6 cellular contexts compared by ENCODE assay signal in the genomic region with DNA sequence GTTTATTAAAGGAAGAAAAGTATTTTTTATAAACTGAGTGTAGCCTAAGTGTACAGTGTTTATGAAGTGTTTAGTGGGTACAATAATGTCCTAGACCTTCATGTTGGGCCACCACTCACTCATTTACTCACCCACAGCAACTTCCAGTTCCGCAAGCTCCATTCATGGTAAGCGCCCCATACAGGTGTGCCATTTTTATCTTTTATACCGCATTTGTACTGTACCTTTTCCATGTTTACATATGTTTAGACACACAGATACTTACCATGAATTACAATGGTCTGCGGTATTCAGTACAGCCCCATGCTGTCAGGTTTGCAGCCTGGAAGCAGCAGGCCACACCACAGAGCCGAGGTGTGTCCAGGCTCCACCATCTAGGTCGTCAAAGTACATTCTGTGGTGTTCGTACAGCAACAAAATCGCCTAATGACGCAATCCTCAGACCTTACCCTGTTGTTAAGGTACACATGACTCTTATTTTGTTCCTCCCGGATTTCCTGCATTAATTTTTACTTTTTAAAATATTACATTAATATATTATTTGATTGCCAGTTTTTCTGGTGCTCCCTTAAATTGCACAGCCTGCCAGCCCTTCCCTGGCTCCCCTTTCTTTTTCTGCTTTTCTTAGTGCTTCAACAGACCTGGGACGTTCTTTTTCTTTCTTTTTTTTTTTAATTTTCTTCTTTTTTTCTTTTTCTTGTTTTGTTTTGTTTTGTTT. TPM values are rescaled to one million over a fixed set of nuclear protein-coding genes. Genes with fewer than 3 reads are reported as not detected.
DNase-seq lines count a peak whose midpoint lies in the region; ATAC-seq and TF ChIP-seq lines count a peak whose summit lies in the region.

No MANE protein-coding gene starts in this region.

- peaks cover 10% of the 10 kb centered on the region for H4K20me1 ChIP-seq in GM23338 (replicated peaks; ENCODE audit: insufficient read depth)

- H3K27ac ChIP-seq in GM23338 (ENCODE audit: low read depth) (peak overlapping the region; percentile 90), RWPE2 (ENCODE audit: poor library complexity, severe bottlenecking) (peak overlapping the region; percentile 25), esophagus muscularis mucosa (replicated peaks in 1 of 4) (peak overlapping the region; percentile 81 to 83 (median 82))

- peak overlapping the region; percentile 73 for H2AFZ ChIP-seq in GM23338

- TF ChIP-seq POLR2A in esophagus muscularis mucosa (IDR thresholded peaks at IDR 0.05; ENCODE audit: low read depth) = no peak

- no peaks in the 10 kb centered on the region for H3K9me3 ChIP-seq in RWPE2 (ENCODE audit: severe bottlenecking)
- H3K9me3 ChIP-seq in esophagus muscularis mucosa = no peaks in the 10 kb centered on the region

- peaks cover 4% of the 10 kb centered on the region for H3K27me3 Mint-ChIP-seq in GM23338 (ENCODE audit: insufficient read depth, low read depth, poor library complexity)

- H3K9me3 Mint-ChIP-seq in GM23338 = no peaks in the 10 kb centered on the region

- H3K4me2 ChIP-seq in GM23338 = peak overlapping the region; percentile 58

- H3K4me1 Mint-ChIP-seq in GM23338 = peaks cover 17% of the 10 kb centered on the region

- H3K4me3 ChIP-seq in GM23338 (peak overlapping the region; percentile 63), RWPE2 (ENCODE audit: severe bottlenecking) (peak overlapping the region; percentile 73), esophagus muscularis mucosa (peak overlapping the region; percentile 76 to 78 (median 77))

- TF ChIP-seq EP300 in esophagus muscularis mucosa (IDR thresholded peaks at IDR 0.05) = no peak

- peak; percentile 15; the same call in 2 of the 3 replicates for ATAC-seq in GM23338
- ATAC-seq in RWPE2 (ENCODE audit: low read depth) = peak; percentile 17; the same call in 1 of the 3 replicates
- ATAC-seq in stimulated activated naive CD8-positive, alpha-beta T cell treated with anti-CD3 and anti-CD28 coated beads, Interleukin-15, Interleukin-2, amounts not matched to agents 100 U/mL and 50 U/mL, for 24 hours = no peak
- no peak for ATAC-seq in HG02759 (IDR thresholded peaks at IDR 0.05; ENCODE audit: unreplicated experiment)
- ATAC-seq in GM18520 (IDR thresholded peaks at IDR 0.05; ENCODE audit: unreplicated experiment) = no peak

- H3K36me3 ChIP-seq in GM23338 (ENCODE audit: insufficient read depth) (peaks cover 27% of the 10 kb centered on the region), RWPE2 (ENCODE audit: low read depth) (peaks cover 39% of the 10 kb centered on the region), esophagus muscularis mucosa (peaks cover 8 to 24% (median 21%) of the 10 kb centered on the region in 4 donors)

- TF ChIP-seq CTCF in GM23338 (conservative IDR thresholded peaks at IDR 0.05; ENCODE audit: low read depth in 2 of 2) (no peak), RWPE2 (IDR thresholded peaks at IDR 0.05; ENCODE audit: poor library complexity, severe bottlenecking) (no peak), esophagus muscularis mucosa (IDR thresholded peaks at IDR 0.05) (no peak)

- H3K27ac Mint-ChIP-seq in GM23338 = peak overlapping the region; percentile 99

- H3K4me3 Mint-ChIP-seq in GM23338 = peak overlapping the region; percentile 99

- H3K9me2 ChIP-seq in GM23338 (ENCODE audit: insufficient read depth) = no peaks in the 10 kb centered on the region

- H3K4me1 ChIP-seq in GM23338 (ENCODE audit: insufficient read depth) (peaks cover 8% of the 10 kb centered on the region), RWPE2 (ENCODE audit: insufficient read depth, poor library complexity, severe bottlenecking) (peaks cover 10% of the 10 kb centered on the region), esophagus muscularis mucosa (peaks cover 15 to 37% (median 25%) of the 10 kb centered on the region in 4 donors)

- peaks cover 38% of the 10 kb centered on the region for H3K79me2 ChIP-seq in GM23338 (replicated peaks; ENCODE audit: insufficient read depth)

- intact Hi-C loops in esophagus muscularis mucosa (cut with DNase I) = loop anchor here (5.0 kb wide), 1 partner anchor 35 kb away; a partner anchor contains a TSS

- peaks cover 31% of the 10 kb centered on the region for H3K36me3 Mint-ChIP-seq in GM23338 (ENCODE audit: low read depth)

- 0 out of 2 replicates have a peak, but pooled peaks cover 3% of the 10 kb centered on the region for H3F3A ChIP-seq in GM23338 (replicated peaks; ENCODE audit: low read depth)

- H3K27me3 ChIP-seq in GM23338 (ENCODE audit: insufficient read depth) (no peaks in the 10 kb centered on the region), RWPE2 (ENCODE audit: insufficient read depth, poor library complexity, severe bottlenecking) (no peaks in the 10 kb centered on the region), esophagus muscularis mucosa (no peaks in the 10 kb centered on the region)

- 69% methylated on average over 11 of the region's 11 CpGs for WGBS in esophagus muscularis mucosa

- no peak for DNase-seq in GM23338 (ENCODE audit: low spot score)
- no peak for DNase-seq in RWPE2 (ENCODE audit: low spot score)
- DNase-seq in esophagus muscularis mucosa (ENCODE audit: extremely low spot score) = no peak
- DNase-seq in stimulated activated naive CD8-positive, alpha-beta T cell treated with anti-CD3 and anti-CD28 coated beads, Interleukin-15, Interleukin-2, amounts not matched to agents 100 U/mL and 50 U/mL, for 24 hours = peak; percentile 10

TF ChIP-seq in GM23338, 12 proteins besides CTCF, POLR2A, EP300 and RAD21 (continues in another document):
- TF ChIP-seq NANOG (IDR thresholded peaks at IDR 0.05; ENCODE audit: borderline replicate concordance) = no peak
- TF ChIP-seq, protein P1, sequence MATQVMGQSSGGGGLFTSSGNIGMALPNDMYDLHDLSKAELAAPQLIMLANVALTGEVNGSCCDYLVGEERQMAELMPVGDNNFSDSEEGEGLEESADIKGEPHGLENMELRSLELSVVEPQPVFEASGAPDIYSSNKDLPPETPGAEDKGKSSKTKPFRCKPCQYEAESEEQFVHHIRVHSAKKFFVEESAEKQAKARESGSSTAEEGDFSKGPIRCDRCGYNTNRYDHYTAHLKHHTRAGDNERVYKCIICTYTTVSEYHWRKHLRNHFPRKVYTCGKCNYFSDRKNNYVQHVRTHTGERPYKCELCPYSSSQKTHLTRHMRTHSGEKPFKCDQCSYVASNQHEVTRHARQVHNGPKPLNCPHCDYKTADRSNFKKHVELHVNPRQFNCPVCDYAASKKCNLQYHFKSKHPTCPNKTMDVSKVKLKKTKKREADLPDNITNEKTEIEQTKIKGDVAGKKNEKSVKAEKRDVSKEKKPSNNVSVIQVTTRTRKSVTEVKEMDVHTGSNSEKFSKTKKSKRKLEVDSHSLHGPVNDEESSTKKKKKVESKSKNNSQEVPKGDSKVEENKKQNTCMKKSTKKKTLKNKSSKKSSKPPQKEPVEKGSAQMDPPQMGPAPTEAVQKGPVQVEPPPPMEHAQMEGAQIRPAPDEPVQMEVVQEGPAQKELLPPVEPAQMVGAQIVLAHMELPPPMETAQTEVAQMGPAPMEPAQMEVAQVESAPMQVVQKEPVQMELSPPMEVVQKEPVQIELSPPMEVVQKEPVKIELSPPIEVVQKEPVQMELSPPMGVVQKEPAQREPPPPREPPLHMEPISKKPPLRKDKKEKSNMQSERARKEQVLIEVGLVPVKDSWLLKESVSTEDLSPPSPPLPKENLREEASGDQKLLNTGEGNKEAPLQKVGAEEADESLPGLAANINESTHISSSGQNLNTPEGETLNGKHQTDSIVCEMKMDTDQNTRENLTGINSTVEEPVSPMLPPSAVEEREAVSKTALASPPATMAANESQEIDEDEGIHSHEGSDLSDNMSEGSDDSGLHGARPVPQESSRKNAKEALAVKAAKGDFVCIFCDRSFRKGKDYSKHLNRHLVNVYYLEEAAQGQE (IDR thresholded peaks at IDR 0.05; ENCODE audit: unreplicated experiment) = no peak
- no peak for TF ChIP-seq STAT1 (IDR thresholded peaks at IDR 0.05; ENCODE audit: unreplicated experiment)
- no peak for TF ChIP-seq EZH2phosphoT487 (IDR thresholded peaks at IDR 0.05; ENCODE audit: unreplicated experiment)
- no peak for TF ChIP-seq POLR2AphosphoS5 (IDR thresholded peaks at IDR 0.05; ENCODE audit: low read depth)
- TF ChIP-seq EZH2 (IDR thresholded peaks at IDR 0.05; ENCODE audit: low read depth, unreplicated experiment) = no peak

RNA-seq across cellular contexts. Expression of a gene that starts 0.9 kb away (rescaled TPM):
- 283 and 350 TPM in 2 replicates for total RNA-seq in GM23338 (2014; rRNA removed; shearing (Covaris generic))
- polyA plus RNA-seq in GM23338 (2016; fragmentation: Nextera tagmentation; extraction: Ambion mirVana) = 972 and 1,006 TPM in 2 replicates
- total RNA-seq in esophagus muscularis mucosa = 100 to 1,000 TPM; 105 to 122 (median 114) TPM

RNA-seq across cellular contexts. Expression of a gene that starts 26.6 kb away (rescaled TPM):
- total RNA-seq in GM23338 (2014; rRNA removed; shearing (Covaris generic)) = 3.9 and 6.9 TPM in 2 replicates
- polyA plus RNA-seq in GM23338 (2016; fragmentation: Nextera tagmentation; extraction: Ambion mirVana) = not detected in 2 replicates
- total RNA-seq in esophagus muscularis mucosa = 1 to 10 TPM in 1 of 4 donors, not detected in 3; 2.1 TPM

RNA-seq across cellular contexts. Expression of a gene that starts 29.1 kb away (rescaled TPM):
- total RNA-seq in GM23338 (2014; rRNA removed; shearing (Covaris generic)) = 0.16 TPM in 1 of 2 replicates, not detected in the other
- polyA plus RNA-seq in GM23338 (2016; fragmentation: Nextera tagmentation; extraction: Ambion mirVana) = not detected in 2 replicates
- not detected for total RNA-seq in esophagus muscularis mucosa

RNA-seq across cellular contexts. Expression of a gene that starts 35.3 kb away (rescaled TPM):
- 23.9 and 29.5 TPM in 2 replicates for total RNA-seq in GM23338 (2014; rRNA removed; shearing (Covaris generic))
- 4.9 and 5.1 TPM in 2 replicates for polyA plus RNA-seq in GM23338 (2016; fragmentation: Nextera tagmentation; extraction: Ambion mirVana)
- total RNA-seq in esophagus muscularis mucosa = 10 to 100 TPM; 14.9 to 25.4 (median 16.3) TPM

RNA-seq across cellular contexts. Expression of a gene that starts 39.2 kb away (rescaled TPM):
- total RNA-seq in GM23338 (2014; rRNA removed; shearing (Covaris generic)) = 3.3 and 4.2 TPM in 2 replicates
- polyA plus RNA-seq in GM23338 (2016; fragmentation: Nextera tagmentation; extraction: Ambion mirVana) = 0.77 and 1.2 TPM in 2 replicates
- total RNA-seq in esophagus muscularis mucosa = 1 to 10 TPM in 2 of 4 donors, under 1 TPM in 1, not detected in 1; 0.33 to 1.3 (median 1.2) TPM

Comparison
In these comparisons a context has a peak if more than half of its experiments do, and no peak if none do; other contexts are left out.
1. ATAC-seq: peak in GM23338 (single experiment) and RWPE2 (single experiment); none in stimulated activated naive CD8-positive, alpha-beta T cell treated with anti-CD3 and anti-CD28 coated beads, Interleukin-15, Interleukin-2, amounts not matched to agents 100 U/mL and 50 U/mL, for 24 hours (single experiment), HG02759 (single experiment) and GM18520 (single experiment).
2. H3K27ac ChIP-seq: peak in every context shown above with its lines; median percentile 90 in GM23338; 82 in esophagus muscularis mucosa; 25 in RWPE2.
3. Peak in every context shown above with its lines, with median percentiles within 50 percentile points of each other: H3K4me3 ChIP-seq.